8 cellular contexts compared by ENCODE assay signal in genomic region chr11:449889-450808, GRCh38. TPM values are rescaled to one million over a fixed set of nuclear protein-coding genes. Genes with fewer than 3 reads are reported as not detected.
DNase-seq lines count a peak whose midpoint lies in the region; ATAC-seq and TF ChIP-seq lines count a peak whose summit lies in the region.

Gene PTDSS2, plus strand, starts transcription at chr11:450279. Its CDS starts 177 bp downstream, at chr11:450456.

- ATAC-seq in GM18909 (IDR thresholded peaks at IDR 0.05; ENCODE audit: poor library complexity, unreplicated experiment) (peak; percentile 82), HG03175 (IDR thresholded peaks at IDR 0.05; ENCODE audit: unreplicated experiment) (peak; percentile 77), WTC11 (peak; percentile 85)

- no peaks in the 10 kb centered on the region; the same call in 1 of the 2 replicates for H3K9me3 ChIP-seq in AG04450 (ENCODE audit: control insufficient read depth, insufficient read depth, low read length)

- H3K27ac ChIP-seq in AG04450 (ENCODE audit: low read depth, low read length), result peak within 1 kb of the TSS; percentile 52

- peak within 1 kb of the TSS; percentile 99 for H3K4me3 Mint-ChIP-seq in WTC11

- peaks cover 19% of the 10 kb centered on the region; the same call in 1 of the 2 replicates for H3K36me3 Mint-ChIP-seq in WTC11

- no peaks in the 10 kb centered on the region for H3K9me3 Mint-ChIP-seq in WTC11

- DNase-seq in AG04450 (ENCODE audit: low read depth, low spot score), result peak; percentile 86
- DNase-seq in NCI-H226, result peak; percentile 93
- DNase-seq in WTC11 (ENCODE audit: low spot score), result peak; percentile 98
- DNase-seq in cardiac fibroblast (ENCODE audit: low read depth in 2 of 2), result peak; percentile 97
- DNase-seq in iris pigment epithelial cell (ENCODE audit: low read depth), result peak; percentile 98
- peak; percentile 91 for DNase-seq in stimulated activated CD4-positive, alpha-beta T cell treated with anti-CD3 and anti-CD28 coated beads, Interleukin-12 subunit alpha, Interleukin-12 subunit beta, amount 100 ng/mL, for 4 hours

- no peak for TF ChIP-seq CTCF in AG04450 (IDR thresholded peaks at IDR 0.05; ENCODE audit: low read depth, low read length)
- no peak for TF ChIP-seq CTCF in WTC11 (IDR thresholded peaks at IDR 0.05)
- TF ChIP-seq CTCF in cardiac fibroblast (IDR thresholded peaks at IDR 0.05; ENCODE audit: low read depth, low read length), result no peak

- H3K4me1 Mint-ChIP-seq in WTC11, result peaks cover 22% of the 10 kb centered on the region

- CTCF ChIA-PET in AG04450 (lab: Charles Lee) (interaction anchor here (0.6 to 2.5 kb wide), 6 partner anchors 9 to 243 kb away, joined by 3 to 24 read pairs (median 3); partner anchors contain the start of genes BET1L and RIC8A), WTC11 (lab: Charles Lee) (interaction anchor here (0.6 to 5.9 kb wide), 15 partner anchors 10 to 200 kb away, joined by 3 to 71 read pairs (median 8); partner anchors contain the start of genes RNH1 and SIGIRR)

- POLR2A ChIA-PET in AG04450 (lab: Yijun Ruan, JAX), result interaction anchor here (1.2 to 1.8 kb wide), 4 partner anchors 22 to 243 kb away, joined by 3 to 4 read pairs (median 4); partner anchors contain the start of genes BET1L, PHRF1 and RIC8A
- POLR2A ChIA-PET in WTC11 (lab: Charles Lee), result interaction anchor here (0.5 to 1.8 kb wide), 4 partner anchors 15 to 57 kb away, joined by 4 to 9 read pairs (median 5); partner anchors contain the start of gene RNH1

- peaks cover 3% of the 10 kb centered on the region; the same call in 1 of the 2 replicates for H3K27me3 Mint-ChIP-seq in WTC11 (ENCODE audit: low read depth)

- no peaks in the 10 kb centered on the region for H3K27me3 ChIP-seq in AG04450 (ENCODE audit: control insufficient read depth, insufficient read depth, low read length)

- H3K4me3 ChIP-seq in AG04450 (ENCODE audit: low read depth, low read length) (peak within 1 kb of the TSS; percentile 85), cardiac fibroblast (replicated peaks in 1 of 2; ENCODE audit: low read depth in 2 of 2, low read length in 2 of 2) (peak within 1 kb of the TSS; percentile 81 to 84)

- peak within 1 kb of the TSS; percentile 92 for H3K27ac Mint-ChIP-seq in WTC11

TF ChIP-seq in WTC11, 78 proteins besides CTCF, POLR2A, EP300 and RAD21 (continues in another document):
- no peak for TF ChIP-seq NR1H2 (CRISPR knock-in tag; IDR thresholded peaks at IDR 0.05)
- no peak for TF ChIP-seq STAT6 (CRISPR knock-in tag; conservative IDR thresholded peaks at IDR 0.05; ENCODE audit: low read depth)
- peak; percentile 74; the same call in 1 of the 2 replicates for TF ChIP-seq MAX (CRISPR knock-in tag; IDR thresholded peaks at IDR 0.05)
- no peak for TF ChIP-seq CDX4 (CRISPR knock-in tag; IDR thresholded peaks at IDR 0.05; ENCODE audit: borderline replicate concordance)
- no peak for TF ChIP-seq RORB (CRISPR knock-in tag; IDR thresholded peaks at IDR 0.05)
- 0 out of 2 replicates have a peak, but pooled peaks have one; percentile 55 for TF ChIP-seq ZNF232 (CRISPR knock-in tag; IDR thresholded peaks at IDR 0.05)
- TF ChIP-seq RELA (CRISPR knock-in tag; IDR thresholded peaks at IDR 0.05; ENCODE audit: borderline replicate concordance), result 0 out of 2 replicates have a peak, but pooled peaks have one; percentile 20
- TF ChIP-seq TP53 (CRISPR knock-in tag; IDR thresholded peaks at IDR 0.05), result peak; percentile 81; the same call in 1 of the 2 replicates
- peak; percentile 92 for TF ChIP-seq PRDM15 (CRISPR knock-in tag; IDR thresholded peaks at IDR 0.05)
- no peak; the same call in 1 of the 2 replicates for TF ChIP-seq ZBTB21 (CRISPR knock-in tag; IDR thresholded peaks at IDR 0.05; ENCODE audit: borderline replicate concordance)
- peak; percentile 80; the same call in 1 of the 2 replicates for TF ChIP-seq ARID4B (CRISPR knock-in tag; IDR thresholded peaks at IDR 0.05; ENCODE audit: borderline replicate concordance)
- no peak for TF ChIP-seq EMX1 (CRISPR knock-in tag; IDR thresholded peaks at IDR 0.05)
- no peak for TF ChIP-seq GTF2I (CRISPR knock-in tag; conservative IDR thresholded peaks at IDR 0.05)

RNA-seq across cellular contexts. Expression of gene PTDSS2, which starts in this region (rescaled TPM):
- 15.8 and 19.7 TPM in 2 replicates for polyA plus RNA-seq in AG04450 (2011; rRNA removed)
- polyA minus RNA-seq in AG04450 (2011; rRNA and poly(A)+ RNA removed), result 23.7 and 37.1 TPM in 2 replicates
- 49.5 to 56.8 TPM (median 55.2 TPM) in 3 replicates for total RNA-seq in WTC11 (2021)

Comparison
In these comparisons a context has a peak if more than half of its experiments do, and no peak if none do; other contexts are left out.
1. Peak in every context shown above with its lines: DNase-seq, ATAC-seq, H3K4me3 ChIP-seq and H3K27ac ChIP-seq.